ENCODE assay signal across 11 cellular contexts in genomic region chr5:96919754-96920197, GRCh38. TPM values are rescaled to one million over a fixed set of nuclear protein-coding genes. Genes with fewer than 3 reads are reported as not detected.
DNase-seq lines count a peak whose midpoint lies in the region; ATAC-seq and TF ChIP-seq lines count a peak whose summit lies in the region.
"Had no signal": no experiment of that assay in that cellular context is flagged by ENCODE, and none has a peak within 500 bp of the region (broad histone marks: within the 10 kb centered on the region; RNA-seq: fewer than 3 reads in every experiment).

No MANE protein-coding gene starts in this region.

- no peak overlapping the region for H3K27ac Mint-ChIP-seq in activated CD8-positive, alpha-beta T cell treated with anti-CD3 and anti-CD28 coated beads for 36 hours
- no peak overlapping the region for H3K27ac Mint-ChIP-seq in activated CD8-positive, alpha-beta T cell treated with anti-CD3 and anti-CD28 coated beads, Interleukin-2, amount 10 ng/mL, durations not matched to agents 7 days and 5 days
- H3K27ac Mint-ChIP-seq in natural killer cell treated with Interleukin-12 subunit alpha and Interleukin-12 subunit beta and Interleukin-15 and Interleukin-18, amount 100 ng/mL, for 72 hours: peak overlapping the region; percentile 65 to 87

- POLR2A ChIA-PET in activated CD8-positive, alpha-beta T cell treated with anti-CD3 and anti-CD28 coated beads for 36 hours (lab: Charles Lee): no interaction called here
- POLR2A ChIA-PET in activated CD8-positive, alpha-beta T cell treated with anti-CD3 and anti-CD28 coated beads, Interleukin-2, amount 10 ng/mL, durations not matched to agents 7 days and 5 days (lab: Charles Lee): no interaction called here

- H3K36me3 Mint-ChIP-seq in activated CD8-positive, alpha-beta T cell treated with anti-CD3 and anti-CD28 coated beads for 36 hours (ENCODE audit: low read depth): peaks cover 40% of the 10 kb centered on the region
- peaks cover 66% of the 10 kb centered on the region for H3K36me3 Mint-ChIP-seq in activated CD8-positive, alpha-beta T cell treated with anti-CD3 and anti-CD28 coated beads, Interleukin-2, amount 10 ng/mL, durations not matched to agents 7 days and 5 days (ENCODE audit: low read depth)
- peaks cover 24% of the 10 kb centered on the region for H3K36me3 Mint-ChIP-seq in natural killer cell treated with Interleukin-12 subunit alpha and Interleukin-12 subunit beta and Interleukin-15 and Interleukin-18, amount 100 ng/mL, for 72 hours

- CTCF ChIA-PET in activated CD8-positive, alpha-beta T cell treated with anti-CD3 and anti-CD28 coated beads for 36 hours (lab: Charles Lee): interaction anchor here (1.5 kb wide), 1 partner anchor 12 kb away, joined by 4 read pairs; no protein-coding TSS in a partner anchor
- CTCF ChIA-PET in activated CD8-positive, alpha-beta T cell treated with anti-CD3 and anti-CD28 coated beads, Interleukin-2, amount 10 ng/mL, durations not matched to agents 7 days and 5 days (lab: Charles Lee): no interaction called here

- DNase-seq in activated CD8-positive, alpha-beta T cell treated with anti-CD3 and anti-CD28 coated beads for 36 hours: peak; percentile 60
- DNase-seq in activated CD8-positive, alpha-beta T cell treated with anti-CD3 and anti-CD28 coated beads, Interleukin-2, amount 10 ng/mL, durations not matched to agents 7 days and 5 days: no peak
- peak; percentile 74 for DNase-seq in natural killer cell treated with Interleukin-12 subunit alpha and Interleukin-12 subunit beta and Interleukin-15 and Interleukin-18, amount 100 ng/mL, for 72 hours (ENCODE audit: low spot score)
- DNase-seq in NCI-H128 (lab: John Stamatoyannopoulos, UW; ENCODE audit: unreplicated experiment): no peak
- DNase-seq in NCI-H69 (lab: John Stamatoyannopoulos, UW): no peak
- DNase-seq in HUDEP-2 (lab: John Stamatoyannopoulos, UW; ENCODE audit: unreplicated experiment in 76 of 76): no peak
- DNase-seq: kidney glomerular epithelial cell, NCI-H526 had no signal

- intact Hi-C loops in activated CD8-positive, alpha-beta T cell treated with anti-CD3 and anti-CD28 coated beads for 36 hours (cut with micrococcal nuclease): no loop called here

- peak; percentile 87 for ATAC-seq in activated CD8-positive, alpha-beta T cell treated with anti-CD3 and anti-CD28 coated beads for 36 hours
- ATAC-seq in activated CD8-positive, alpha-beta T cell treated with anti-CD3 and anti-CD28 coated beads, Interleukin-2, amount 10 ng/mL, durations not matched to agents 7 days and 5 days: no peak
- ATAC-seq in GM21526 (IDR thresholded peaks at IDR 0.05; ENCODE audit: low FRiP score, unreplicated experiment): peak; percentile 48
- peak; percentile 72 for ATAC-seq in HG03175 (IDR thresholded peaks at IDR 0.05; ENCODE audit: unreplicated experiment)
- peak; percentile 96 to 98 for ATAC-seq in natural killer cell treated with Interleukin-12 subunit alpha and Interleukin-12 subunit beta and Interleukin-15 and Interleukin-18, amount 100 ng/mL, for 72 hours
- ATAC-seq: HepG2 had no signal

- peaks cover 48% of the 10 kb centered on the region for H3K4me1 Mint-ChIP-seq in activated CD8-positive, alpha-beta T cell treated with anti-CD3 and anti-CD28 coated beads for 36 hours (ENCODE audit: low read depth)
- H3K4me1 Mint-ChIP-seq in activated CD8-positive, alpha-beta T cell treated with anti-CD3 and anti-CD28 coated beads, Interleukin-2, amount 10 ng/mL, durations not matched to agents 7 days and 5 days (ENCODE audit: low read depth): peaks cover 34% of the 10 kb centered on the region
- peaks cover 34 to 39% of the 10 kb centered on the region in 2 donors for H3K4me1 Mint-ChIP-seq in natural killer cell treated with Interleukin-12 subunit alpha and Interleukin-12 subunit beta and Interleukin-15 and Interleukin-18, amount 100 ng/mL, for 72 hours (ENCODE audit: low read depth in 2 of 2)

- no peaks in the 10 kb centered on the region for H3K27me3 Mint-ChIP-seq in activated CD8-positive, alpha-beta T cell treated with anti-CD3 and anti-CD28 coated beads for 36 hours
- H3K27me3 Mint-ChIP-seq in activated CD8-positive, alpha-beta T cell treated with anti-CD3 and anti-CD28 coated beads, Interleukin-2, amount 10 ng/mL, durations not matched to agents 7 days and 5 days (ENCODE audit: low read depth): no peaks in the 10 kb centered on the region
- no peaks in the 10 kb centered on the region for H3K27me3 Mint-ChIP-seq in natural killer cell treated with Interleukin-12 subunit alpha and Interleukin-12 subunit beta and Interleukin-15 and Interleukin-18, amount 100 ng/mL, for 72 hours

- TF ChIP-seq CTCF in activated CD8-positive, alpha-beta T cell treated with anti-CD3 and anti-CD28 coated beads for 36 hours (IDR thresholded peaks at IDR 0.05): no peak

- no peak overlapping the region for H3K4me3 Mint-ChIP-seq in activated CD8-positive, alpha-beta T cell treated with anti-CD3 and anti-CD28 coated beads for 36 hours
- H3K4me3 Mint-ChIP-seq in activated CD8-positive, alpha-beta T cell treated with anti-CD3 and anti-CD28 coated beads, Interleukin-2, amount 10 ng/mL, durations not matched to agents 7 days and 5 days: no peak overlapping the region
- H3K4me3 Mint-ChIP-seq in natural killer cell treated with Interleukin-12 subunit alpha and Interleukin-12 subunit beta and Interleukin-15 and Interleukin-18, amount 100 ng/mL, for 72 hours: peak overlapping the region; percentile 20

- no peaks in the 10 kb centered on the region for H3K9me3 Mint-ChIP-seq in activated CD8-positive, alpha-beta T cell treated with anti-CD3 and anti-CD28 coated beads for 36 hours
- H3K9me3 Mint-ChIP-seq in activated CD8-positive, alpha-beta T cell treated with anti-CD3 and anti-CD28 coated beads, Interleukin-2, amount 10 ng/mL, durations not matched to agents 7 days and 5 days (ENCODE audit: insufficient read depth): no peaks in the 10 kb centered on the region
- no peaks in the 10 kb centered on the region for H3K9me3 Mint-ChIP-seq in natural killer cell treated with Interleukin-12 subunit alpha and Interleukin-12 subunit beta and Interleukin-15 and Interleukin-18, amount 100 ng/mL, for 72 hours

RNA-seq across cellular contexts. Expression of gene LNPEP, which starts 16.1 kb away (rescaled TPM):
- 10 to 100 TPM; 51.2 to 53.7 TPM for total RNA-seq in activated CD8-positive, alpha-beta T cell treated with anti-CD3 and anti-CD28 coated beads for 36 hours
- total RNA-seq in activated CD8-positive, alpha-beta T cell treated with anti-CD3 and anti-CD28 coated beads, Interleukin-2, amount 10 ng/mL, durations not matched to agents 7 days and 5 days: 10 to 100 TPM; 85.9 to 90.1 TPM
- total RNA-seq in natural killer cell treated with Interleukin-12 subunit alpha and Interleukin-12 subunit beta and Interleukin-15 and Interleukin-18, amount 100 ng/mL, for 72 hours: 100 to 1,000 TPM; 108 to 180 TPM

RNA-seq across cellular contexts. Expression of gene ERAP2, which starts 43.5 kb away (rescaled TPM):
- 10 to 100 TPM; 43.0 to 44.5 TPM for total RNA-seq in activated CD8-positive, alpha-beta T cell treated with anti-CD3 and anti-CD28 coated beads for 36 hours
- total RNA-seq in activated CD8-positive, alpha-beta T cell treated with anti-CD3 and anti-CD28 coated beads, Interleukin-2, amount 10 ng/mL, durations not matched to agents 7 days and 5 days: 10 to 100 TPM; 93.0 to 96.0 TPM
- 100 to 1,000 TPM; 103 to 301 TPM for total RNA-seq in natural killer cell treated with Interleukin-12 subunit alpha and Interleukin-12 subunit beta and Interleukin-15 and Interleukin-18, amount 100 ng/mL, for 72 hours

Comparison
In these comparisons a context has a peak if more than half of its experiments do, and no peak if none do; other contexts are left out.
1. DNase-seq: peak in activated CD8-positive, alpha-beta T cell treated with anti-CD3 and anti-CD28 coated beads for 36 hours (single experiment) and natural killer cell treated with Interleukin-12 subunit alpha and Interleukin-12 subunit beta and Interleukin-15 and Interleukin-18, amount 100 ng/mL, for 72 hours (single experiment); none in activated CD8-positive, alpha-beta T cell treated with anti-CD3 and anti-CD28 coated beads, Interleukin-2, amount 10 ng/mL, durations not matched to agents 7 days and 5 days (single experiment), NCI-H128 (single experiment), NCI-H69 (single experiment) and HUDEP-2 (0 of 76).
2. H3K27ac Mint-ChIP-seq: peak in natural killer cell treated with Interleukin-12 subunit alpha and Interleukin-12 subunit beta and Interleukin-15 and Interleukin-18, amount 100 ng/mL, for 72 hours (2 of 2); none in activated CD8-positive, alpha-beta T cell treated with anti-CD3 and anti-CD28 coated beads for 36 hours (single experiment) and activated CD8-positive, alpha-beta T cell treated with anti-CD3 and anti-CD28 coated beads, Interleukin-2, amount 10 ng/mL, durations not matched to agents 7 days and 5 days (single experiment).